ENCODE assay signal across 17 cellular contexts in the genomic region with DNA sequence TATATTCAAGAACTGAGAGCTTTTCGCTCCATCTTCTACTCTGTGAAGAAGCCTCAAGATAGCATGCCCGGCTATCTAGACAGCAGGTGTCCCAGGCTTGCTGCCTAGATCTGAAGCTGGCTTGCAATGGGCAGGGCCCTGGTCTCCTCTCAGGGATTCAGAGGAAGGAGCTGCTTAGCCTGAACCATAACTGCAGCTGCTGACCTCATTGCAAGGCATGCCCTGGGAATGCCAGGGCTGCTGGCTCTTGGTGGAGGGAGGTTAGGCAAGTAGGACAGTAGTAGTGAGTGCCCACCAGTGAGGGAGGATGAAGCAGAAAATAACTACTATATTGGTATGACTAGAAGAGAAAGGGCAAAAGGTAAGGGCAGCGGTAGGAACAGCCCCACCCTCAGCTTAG. TPM values are rescaled to one million over a fixed set of nuclear protein-coding genes. Genes with fewer than 3 reads are reported as not detected.
DNase-seq lines count a peak whose midpoint lies in the region; ATAC-seq lines count a peak whose summit lies in the region.
"Had no signal": no experiment of that assay in that cellular context is flagged by ENCODE, and none has a peak within 500 bp of the region (broad histone marks: within the 10 kb centered on the region; RNA-seq: fewer than 3 reads in every experiment).

No MANE protein-coding gene starts in this region.

- no peak overlapping the region for H3K4me3 Mint-ChIP-seq in T-helper 1 cell treated with Interleukin-12 subunit alpha and Interleukin-12 subunit beta and Interleukin-4 antibody, amounts not matched to agents 30 μg/mL and 1 μg/mL, for 36 hours
- H3K4me3 Mint-ChIP-seq in activated CD4-positive, alpha-beta memory T cell treated with anti-CD3 and anti-CD28 coated beads for 36 hours: no peak overlapping the region
- no peak overlapping the region for H3K4me3 Mint-ChIP-seq in stimulated activated effector memory CD8-positive, alpha-beta T cell treated with anti-CD3 and anti-CD28 coated beads, Interleukin-12 subunit alpha, Interleukin-12 subunit beta, amount 100 ng/mL, for 72 hours

- H3K9me3 Mint-ChIP-seq in T-helper 1 cell treated with Interleukin-12 subunit alpha and Interleukin-12 subunit beta and Interleukin-4 antibody, amounts not matched to agents 30 μg/mL and 1 μg/mL, for 36 hours: peaks cover 6% of the 10 kb centered on the region
- no peaks in the 10 kb centered on the region for H3K9me3 Mint-ChIP-seq in activated CD4-positive, alpha-beta memory T cell treated with anti-CD3 and anti-CD28 coated beads for 36 hours
- H3K9me3 Mint-ChIP-seq in stimulated activated effector memory CD8-positive, alpha-beta T cell treated with anti-CD3 and anti-CD28 coated beads, Interleukin-12 subunit alpha, Interleukin-12 subunit beta, amount 100 ng/mL, for 72 hours: peaks cover 3% of the 10 kb centered on the region

- H3K27me3 Mint-ChIP-seq in T-helper 1 cell treated with Interleukin-12 subunit alpha and Interleukin-12 subunit beta and Interleukin-4 antibody, amounts not matched to agents 30 μg/mL and 1 μg/mL, for 36 hours (ENCODE audit: low read depth): no peaks in the 10 kb centered on the region
- no peaks in the 10 kb centered on the region for H3K27me3 Mint-ChIP-seq in activated CD4-positive, alpha-beta memory T cell treated with anti-CD3 and anti-CD28 coated beads for 36 hours

- H3K27ac Mint-ChIP-seq in T-helper 1 cell treated with Interleukin-12 subunit alpha and Interleukin-12 subunit beta and Interleukin-4 antibody, amounts not matched to agents 30 μg/mL and 1 μg/mL, for 36 hours: peak overlapping the region; percentile 71
- H3K27ac Mint-ChIP-seq in activated CD4-positive, alpha-beta memory T cell treated with anti-CD3 and anti-CD28 coated beads for 36 hours: peak overlapping the region; percentile 14
- peak overlapping the region; percentile 71 for H3K27ac Mint-ChIP-seq in stimulated activated effector memory CD8-positive, alpha-beta T cell treated with anti-CD3 and anti-CD28 coated beads, Interleukin-12 subunit alpha, Interleukin-12 subunit beta, amount 100 ng/mL, for 72 hours

- POLR2A ChIA-PET in activated CD4-positive, alpha-beta memory T cell treated with anti-CD3 and anti-CD28 coated beads for 36 hours (lab: Charles Lee): interaction anchor here (0.6 to 1.0 kb wide), 3 partner anchors 19 to 200 kb away, joined by 3 read pairs; no protein-coding TSS in a partner anchor

- H3K4me1 ChIP-seq in right cardiac atrium (ENCODE audit: control insufficient read depth, insufficient read depth, low read length): peaks cover 22% of the 10 kb centered on the region

- H3K9me3 ChIP-seq in right cardiac atrium (ENCODE audit: control insufficient read depth, low read length): no peaks in the 10 kb centered on the region
- H3K9me3 ChIP-seq: body of pancreas had no signal

- no peak overlapping the region for H3K4me3 ChIP-seq in right cardiac atrium (ENCODE audit: low read length)
- H3K4me3 ChIP-seq: body of pancreas had no signal

- no peak for ATAC-seq in right cardiac atrium
- ATAC-seq in stimulated activated effector memory CD8-positive, alpha-beta T cell treated with anti-CD3 and anti-CD28 coated beads, Interleukin-12 subunit alpha, Interleukin-12 subunit beta, amount 100 ng/mL, for 72 hours: no peak

- DNase-seq in T-helper 1 cell (no peak), right cardiac atrium (peak in 1 of 3 donors; percentile 40), DMS 273 treated with DMSO at 0.1 percent for 48 hours (lab: John Stamatoyannopoulos, UW) (no peak), occipital lobe (lab: John Stamatoyannopoulos, UW) (no peak), cerebellum (ENCODE audit: low spot score) (no peak)
- DNase-seq in activated CD4-positive, alpha-beta memory T cell treated with anti-CD3 and anti-CD28 coated beads for 36 hours: no peak
- no peak for DNase-seq in stimulated activated effector memory CD8-positive, alpha-beta T cell treated with anti-CD3 and anti-CD28 coated beads, Interleukin-12 subunit alpha, Interleukin-12 subunit beta, amount 100 ng/mL, for 72 hours (ENCODE audit: low spot score in 2 of 2)
- DNase-seq: activated CD4-positive, CD25-positive, alpha-beta regulatory T cell treated with anti-CD3 and anti-CD28 coated beads, Interleukin-2, amount 50 U/mL, for 72 hours; body of pancreas; effector CD8-positive, alpha-beta T cell; KBM-7; NCI-H1436 treated with DMSO at 0.1 percent for 48 hours; NCI-H446 treated with DMSO at 0.1 percent for 48 hours; stimulated activated CD8-positive, alpha-beta memory T cell treated with anti-CD3 and anti-CD28 coated beads, Interleukin-4, amount 100 ng/mL, for 48 hours; SW 1271 had no signal

- no peaks in the 10 kb centered on the region for H3K27me3 ChIP-seq in right cardiac atrium (ENCODE audit: control insufficient read depth, insufficient read depth)
- H3K27me3 ChIP-seq: body of pancreas had no signal

- peaks cover 41% of the 10 kb centered on the region for H3K36me3 Mint-ChIP-seq in T-helper 1 cell treated with Interleukin-12 subunit alpha and Interleukin-12 subunit beta and Interleukin-4 antibody, amounts not matched to agents 30 μg/mL and 1 μg/mL, for 36 hours (ENCODE audit: low read depth)
- peaks cover 17% of the 10 kb centered on the region for H3K36me3 Mint-ChIP-seq in activated CD4-positive, alpha-beta memory T cell treated with anti-CD3 and anti-CD28 coated beads for 36 hours
- H3K36me3 Mint-ChIP-seq in stimulated activated effector memory CD8-positive, alpha-beta T cell treated with anti-CD3 and anti-CD28 coated beads, Interleukin-12 subunit alpha, Interleukin-12 subunit beta, amount 100 ng/mL, for 72 hours: peaks cover 57% of the 10 kb centered on the region

- WGBS in right cardiac atrium: 74% methylated on average over 3 of the region's 3 CpGs

- peak overlapping the region; percentile 67 for H3K27ac ChIP-seq in right cardiac atrium (ENCODE audit: low read length)
- H3K27ac ChIP-seq: 22Rv1 had no signal

- CTCF ChIA-PET in activated CD4-positive, alpha-beta memory T cell treated with anti-CD3 and anti-CD28 coated beads for 36 hours (lab: Charles Lee): interaction anchor here (0.6 to 1.3 kb wide), 3 partner anchors 14 to 222 kb away, joined by 3 to 4 read pairs (median 4); no protein-coding TSS in a partner anchor

- H3K4me1 Mint-ChIP-seq in T-helper 1 cell treated with Interleukin-12 subunit alpha and Interleukin-12 subunit beta and Interleukin-4 antibody, amounts not matched to agents 30 μg/mL and 1 μg/mL, for 36 hours (ENCODE audit: low read depth): peaks cover 42% of the 10 kb centered on the region
- H3K4me1 Mint-ChIP-seq in activated CD4-positive, alpha-beta memory T cell treated with anti-CD3 and anti-CD28 coated beads for 36 hours (ENCODE audit: low read depth): peaks cover 58% of the 10 kb centered on the region
- peaks cover 60% of the 10 kb centered on the region for H3K4me1 Mint-ChIP-seq in stimulated activated effector memory CD8-positive, alpha-beta T cell treated with anti-CD3 and anti-CD28 coated beads, Interleukin-12 subunit alpha, Interleukin-12 subunit beta, amount 100 ng/mL, for 72 hours

- intact Hi-C loops in activated CD4-positive, alpha-beta memory T cell treated with anti-CD3 and anti-CD28 coated beads for 36 hours (cut with micrococcal nuclease): no loop called here
- intact Hi-C loops in right cardiac atrium (cut with DNase I): no loop called here

RNA-seq across cellular contexts. Expression of a gene that starts 21.3 kb away (rescaled TPM):
- 10 to 100 TPM; 48.3 to 54.1 TPM for total RNA-seq in activated CD4-positive, alpha-beta memory T cell treated with anti-CD3 and anti-CD28 coated beads for 36 hours
- total RNA-seq in right cardiac atrium (10 to 100 TPM; 48.6 to 75.5 (median 56.2) TPM), occipital lobe (39.0 TPM), cerebellum (28.2 TPM)
- 56.1 TPM for polyA plus RNA-seq in right cardiac atrium

RNA-seq across cellular contexts. Expression of a gene that starts 34.9 kb away (rescaled TPM):
- 10 to 100 TPM; 20.9 to 21.6 TPM for total RNA-seq in activated CD4-positive, alpha-beta memory T cell treated with anti-CD3 and anti-CD28 coated beads for 36 hours
- 10 to 100 TPM in 3 of 4 donors, 1 to 10 TPM in 1; 9.9 to 22.8 (median 17.5) TPM for total RNA-seq in right cardiac atrium
- 16.9 TPM for polyA plus RNA-seq in right cardiac atrium
- total RNA-seq in occipital lobe: 0.62 TPM
- total RNA-seq in cerebellum: 5.2 TPM

RNA-seq across cellular contexts. Expression of a gene that starts 51.2 kb away (rescaled TPM):
- 10 to 100 TPM; 53.4 to 60.0 TPM for total RNA-seq in activated CD4-positive, alpha-beta memory T cell treated with anti-CD3 and anti-CD28 coated beads for 36 hours
- total RNA-seq in right cardiac atrium (10 to 100 TPM; 61.0 to 82.7 (median 76.6) TPM), occipital lobe (123 TPM), cerebellum (80.2 TPM)
- 33.7 TPM for polyA plus RNA-seq in right cardiac atrium

RNA-seq across cellular contexts. Expression of a gene that starts 59.4 kb away (rescaled TPM):
- 10 to 100 TPM; 60.5 to 65.8 TPM for total RNA-seq in activated CD4-positive, alpha-beta memory T cell treated with anti-CD3 and anti-CD28 coated beads for 36 hours
- total RNA-seq in right cardiac atrium (10 to 100 TPM; 55.8 to 68.2 (median 57.2) TPM), occipital lobe (49.0 TPM), cerebellum (48.8 TPM)
- 17.5 TPM for polyA plus RNA-seq in right cardiac atrium

Comparison
In these comparisons a context has a peak if more than half of its experiments do, and no peak if none do; other contexts are left out.
1. H3K27ac Mint-ChIP-seq: peak in every context shown above with its lines; median percentile 71 in T-helper 1 cell treated with Interleukin-12 subunit alpha and Interleukin-12 subunit beta and Interleukin-4 antibody, amounts not matched to agents 30 μg/mL and 1 μg/mL, for 36 hours; 71 in stimulated activated effector memory CD8-positive, alpha-beta T cell treated with anti-CD3 and anti-CD28 coated beads, Interleukin-12 subunit alpha, Interleukin-12 subunit beta, amount 100 ng/mL, for 72 hours; 14 in activated CD4-positive, alpha-beta memory T cell treated with anti-CD3 and anti-CD28 coated beads for 36 hours.